In the genomic region with DNA sequence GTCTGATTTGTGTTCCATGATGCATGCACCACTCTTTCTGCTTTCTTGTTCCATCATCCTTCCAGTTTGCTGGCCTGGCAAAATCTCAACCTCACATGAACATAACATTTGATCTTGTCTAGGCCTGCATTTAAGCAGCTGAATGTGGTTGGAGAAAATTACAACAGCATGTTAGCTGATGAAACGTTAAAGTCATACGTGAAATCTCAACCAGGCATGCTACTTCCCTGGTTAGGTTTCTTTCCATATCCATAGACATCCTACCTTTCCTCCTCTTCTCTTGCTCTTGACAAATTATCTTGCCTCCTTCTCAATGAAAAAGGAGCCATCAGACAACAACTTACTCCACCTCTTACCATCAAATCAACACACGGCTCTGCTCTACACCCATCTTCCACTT, we compare ENCODE assay signal across 25 cellular contexts.
DNase-seq lines count a peak whose midpoint lies in the region; ATAC-seq, FAIRE-seq and TF ChIP-seq lines count a peak whose summit lies in the region.
"Had no signal": no experiment of that assay in that cellular context is flagged by ENCODE, and none has a peak within 500 bp of the region (broad histone marks: within the 10 kb centered on the region; RNA-seq: fewer than 3 reads in every experiment).

No MANE protein-coding gene starts in this region.

- no peak for TF ChIP-seq CTCF in H1 (IDR thresholded peaks at IDR 0.05; ENCODE audit: control extremely low read depth in 1 of 3, insufficient read depth in 1 of 3, low read depth in 1 of 3, low read length in 3 of 3)
- TF ChIP-seq CTCF in MM.1S (IDR thresholded peaks at IDR 0.05; ENCODE audit: low read length) = no peak

- H3K9me3 ChIP-seq in H1 (ENCODE audit: insufficient read depth in 2 of 2, low read depth in 1 of 2, low read length in 1 of 2) (peaks cover 0 to 2% of the 10 kb centered on the region in 2 experiments; a peak in 1 of 4 replicates), MM.1S (replicated peaks; ENCODE audit: insufficient read depth, low read length) (no peaks in the 10 kb centered on the region)
- H3K9me3 ChIP-seq: BE2C; BLaER1 treated with 17β-estradiol and CSF1 and Interleukin-3, amounts not matched to agents 10 nM and 100 nM; HAP-1 had no signal

- peak; percentile 8 for DNase-seq in NCI-H2107 treated with DMSO at 0.1 percent for 48 hours (lab: John Stamatoyannopoulos, UW; ENCODE audit: unreplicated experiment)
- DNase-seq in NCI-H2107 (lab: John Stamatoyannopoulos, UW) = no peak
- DNase-seq in H1 (ENCODE audit: low read depth in 1 of 2, low spot score in 2 of 2) = no peak
- DNase-seq in myocyte (ENCODE audit: low read depth) = peak; percentile 27
- DNase-seq in urothelium cell line (ENCODE audit: low spot score) = no peak
- no peak for DNase-seq in NCI-H82 (lab: John Stamatoyannopoulos, UW)
- no peak for DNase-seq in MM.1S
- DNase-seq: AML-193; BE2C; CD4-positive, alpha-beta T cell; CD8-positive, alpha-beta memory T cell; DMS 273 treated with DMSO at 0.1 percent for 48 hours; DMS79; EL; GDM1; HFFc6 had no signal

- H3K27ac ChIP-seq in H1 (ENCODE audit: low read depth, low read length) (no peak overlapping the region), MM.1S (ENCODE audit: low read length) (no peak overlapping the region)
- H3K27ac ChIP-seq: 22Rv1; BLaER1 treated with 17β-estradiol and CSF1 and Interleukin-3, amounts not matched to agents 10 nM and 100 nM; GM23248 had no signal

- H3K23ac ChIP-seq in H1 (ENCODE audit: insufficient read length) = no peak overlapping the region

- H2BK12ac ChIP-seq in H1 (ENCODE audit: low read depth, low read length) = no peak overlapping the region

- H3K4me2 ChIP-seq in H1 (ENCODE audit: insufficient read depth in 1 of 2, low read depth in 2 of 2, low read length in 2 of 2) = no peak overlapping the region
- H3K4me2 ChIP-seq in MM.1S (ENCODE audit: low read depth, low read length) = no peak overlapping the region

- 0 out of 2 replicates have a peak overlapping the region, but pooled peaks have one; percentile 11 for H2AFZ ChIP-seq in H1 (ENCODE audit: low read length)
- H2AFZ ChIP-seq in MM.1S (ENCODE audit: low read length) = no peak overlapping the region
- H2AFZ ChIP-seq: GM23248 had no signal

- CTCF ChIA-PET in H1 (lab: Charles Lee; ENCODE audit: partially characterized antibody) = no interaction called here

- H3K56ac ChIP-seq in H1 (replicated peaks; ENCODE audit: insufficient read length, low read depth, low read length) = no peak overlapping the region

- no peak for TF ChIP-seq RAD21 in H1 (IDR thresholded peaks at IDR 0.05 in 1 of 2, conservative IDR thresholded peaks at IDR 0.05 in 1 of 2; ENCODE audit: low read depth in 2 of 2, low read length in 2 of 2)

- no peak for TF ChIP-seq POLR2A in H1 (IDR thresholded peaks at IDR 0.05; ENCODE audit: control extremely low read depth in 1 of 2, low read depth in 2 of 2, low read length in 2 of 2)

- H3K4me3 ChIP-seq in H1 (ENCODE audit: extremely low read depth in 1 of 4, insufficient read depth in 2 of 4, low read depth in 3 of 4, low read length in 4 of 4) (no peak overlapping the region), MM.1S (ENCODE audit: low read length) (no peak overlapping the region)
- H3K4me3 ChIP-seq: BLaER1 treated with 17β-estradiol and CSF1 and Interleukin-3, amounts not matched to agents 10 nM and 100 nM; GM12878; GM23248; HAP-1 had no signal

- no peaks in the 10 kb centered on the region for H3K27me3 ChIP-seq in H1 (replicated peaks in 1 of 4; ENCODE audit: control insufficient read depth in 3 of 4, extremely low read depth in 1 of 4, insufficient read depth in 3 of 4, low read length in 3 of 4)
- H3K27me3 ChIP-seq in MM.1S (replicated peaks; ENCODE audit: insufficient read depth, low read length) = no peaks in the 10 kb centered on the region
- H3K27me3 ChIP-seq: BE2C; BLaER1 treated with 17β-estradiol and CSF1 and Interleukin-3, amounts not matched to agents 10 nM and 100 nM had no signal

- no peaks in the 10 kb centered on the region for H3K9me2 ChIP-seq in MM.1S (replicated peaks; ENCODE audit: insufficient read depth, low read length)

- H2BK15ac ChIP-seq in H1 (ENCODE audit: low read length) = no peak overlapping the region

- H2BK20ac ChIP-seq in H1 (ENCODE audit: low read length) = no peak overlapping the region

- H3K36me3 ChIP-seq in H1 (ENCODE audit: control insufficient read depth in 2 of 4, insufficient read depth in 4 of 4, low read length in 3 of 4) (no peaks in the 10 kb centered on the region), MM.1S (replicated peaks; ENCODE audit: insufficient read depth, low read length) (no peaks in the 10 kb centered on the region)
- H3K36me3 ChIP-seq: BE2C; BLaER1 treated with 17β-estradiol and CSF1 and Interleukin-3, amounts not matched to agents 10 nM and 100 nM; HAP-1 had no signal

- no peak overlapping the region for H2BK5ac ChIP-seq in H1 (ENCODE audit: low read depth, low read length)

- H3K9ac ChIP-seq in H1 (replicated peaks in 1 of 4; ENCODE audit: extremely low read depth in 1 of 4, low read depth in 3 of 4, low read length in 3 of 4) = no peak overlapping the region
- H3K9ac ChIP-seq in MM.1S (ENCODE audit: low read length) = no peak overlapping the region
- H3K9ac ChIP-seq: BLaER1 treated with 17β-estradiol and CSF1 and Interleukin-3, amounts not matched to agents 10 nM and 100 nM; GM23248 had no signal

- FAIRE-seq in H1 (lab: Jason Lieb, UNC) (no peak), urothelium cell line (lab: Jason Lieb, UNC) (peak; percentile 17)
- FAIRE-seq: A204.1, D721Med, GM12878, GM19239 had no signal

- H2BK120ac ChIP-seq in H1 (replicated peaks; ENCODE audit: low read depth, low read length) = no peak overlapping the region

- H3K79me1 ChIP-seq in H1 (ENCODE audit: low read depth, low read length) = no peaks in the 10 kb centered on the region

- no peaks in the 10 kb centered on the region for H3K23me2 ChIP-seq in H1 (ENCODE audit: low read depth, low read length)

- no peak for TF ChIP-seq EP300 in H1 (IDR thresholded peaks at IDR 0.05; ENCODE audit: borderline replicate concordance in 1 of 2, low read depth in 2 of 2, low read length in 2 of 2)

- no peak for ATAC-seq in HG03159 (IDR thresholded peaks at IDR 0.05; ENCODE audit: unreplicated experiment)
- ATAC-seq: GM12878 had no signal

- no peak overlapping the region for H3K18ac ChIP-seq in H1 (ENCODE audit: extremely low read depth, low read length)

- 77% methylated on average over 3 of the region's 3 CpGs; no CpG with 5 or more reads in 1 of the 2 experiments for WGBS in H1 (ENCODE audit: extremely low coverage in 1 of 2, insufficient coverage in 1 of 2, insufficient read length in 1 of 2, insufficient replicate concordance in 2 of 2, low coverage in 1 of 2, low lambda C conversion rate in 2 of 2, missing lambda C conversion rate in 1 of 2), 2 experiments

- POLR2A ChIA-PET in H1 (lab: Charles Lee; ENCODE audit: partially characterized antibody) = no interaction called here

- H3K4me1 ChIP-seq in H1 (replicated peaks in 1 of 4; ENCODE audit: control insufficient read depth in 3 of 4, insufficient read depth in 4 of 4, low read length in 3 of 4) = no peaks in the 10 kb centered on the region
- no peaks in the 10 kb centered on the region for H3K4me1 ChIP-seq in MM.1S (ENCODE audit: low read length)
- H3K4me1 ChIP-seq: BE2C, HAP-1 had no signal

- H2AK5ac ChIP-seq in H1 (ENCODE audit: low read depth, low read length) = no peak overlapping the region

- no peak overlapping the region for H4K91ac ChIP-seq in H1 (replicated peaks; ENCODE audit: insufficient read length, low read length)

- no peak overlapping the region for H4K8ac ChIP-seq in H1 (ENCODE audit: extremely low read depth, insufficient read depth, low read length)

- no peak overlapping the region for H4K5ac ChIP-seq in H1 (ENCODE audit: insufficient read length, low read depth, low read length)

- H3K79me2 ChIP-seq in H1 (ENCODE audit: control insufficient read depth in 1 of 2, insufficient read depth in 2 of 2, low read length in 2 of 2) (no peaks in the 10 kb centered on the region), MM.1S (ENCODE audit: low read length) (no peaks in the 10 kb centered on the region)

- H4K20me1 ChIP-seq in H1 (replicated peaks in 1 of 2; ENCODE audit: control insufficient read depth in 1 of 2, insufficient read depth in 2 of 2, low read length in 2 of 2) = no peaks in the 10 kb centered on the region
- no peaks in the 10 kb centered on the region for H4K20me1 ChIP-seq in MM.1S (ENCODE audit: insufficient read depth, low read length)
- H4K20me1 ChIP-seq: BLaER1 treated with 17β-estradiol and CSF1 and Interleukin-3, amounts not matched to agents 10 nM and 100 nM had no signal

- H3K14ac ChIP-seq in H1 (ENCODE audit: insufficient read length) = no peak overlapping the region

- H3K4ac ChIP-seq in H1 (replicated peaks; ENCODE audit: insufficient read length, low read depth, low read length) = no peak overlapping the region

- no peaks in the 10 kb centered on the region for H3F3A ChIP-seq in MM.1S (ENCODE audit: insufficient read depth, low read length)

TF ChIP-seq in H1, 55 proteins besides CTCF, POLR2A, EP300 and RAD21:
- TF ChIP-seq CREB1 (IDR thresholded peaks at IDR 0.05) (no peak), SAP30 (IDR thresholded peaks at IDR 0.05; ENCODE audit: insufficient read depth, insufficient replicate concordance, low read length) (no peak), PHF8 (conservative IDR thresholded peaks at IDR 0.05; ENCODE audit: low read depth, low read length) (no peak)
- TF ChIP-seq, protein P1, sequence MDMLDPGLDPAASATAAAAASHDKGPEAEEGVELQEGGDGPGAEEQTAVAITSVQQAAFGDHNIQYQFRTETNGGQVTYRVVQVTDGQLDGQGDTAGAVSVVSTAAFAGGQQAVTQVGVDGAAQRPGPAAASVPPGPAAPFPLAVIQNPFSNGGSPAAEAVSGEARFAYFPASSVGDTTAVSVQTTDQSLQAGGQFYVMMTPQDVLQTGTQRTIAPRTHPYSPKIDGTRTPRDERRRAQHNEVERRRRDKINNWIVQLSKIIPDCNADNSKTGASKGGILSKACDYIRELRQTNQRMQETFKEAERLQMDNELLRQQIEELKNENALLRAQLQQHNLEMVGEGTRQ (IDR thresholded peaks at IDR 0.05; ENCODE audit: low read length) = no peak

Comparison
In these comparisons a context has a peak if more than half of its experiments do, and no peak if none do; other contexts are left out.
1. DNase-seq: peak in NCI-H2107 treated with DMSO at 0.1 percent for 48 hours (single experiment) and myocyte (single experiment); none in NCI-H2107 (single experiment), H1 (0 of 2), urothelium cell line (single experiment), NCI-H82 (single experiment) and MM.1S (single experiment).